ENCODE assay signal across 8 cellular contexts in the genomic region with DNA sequence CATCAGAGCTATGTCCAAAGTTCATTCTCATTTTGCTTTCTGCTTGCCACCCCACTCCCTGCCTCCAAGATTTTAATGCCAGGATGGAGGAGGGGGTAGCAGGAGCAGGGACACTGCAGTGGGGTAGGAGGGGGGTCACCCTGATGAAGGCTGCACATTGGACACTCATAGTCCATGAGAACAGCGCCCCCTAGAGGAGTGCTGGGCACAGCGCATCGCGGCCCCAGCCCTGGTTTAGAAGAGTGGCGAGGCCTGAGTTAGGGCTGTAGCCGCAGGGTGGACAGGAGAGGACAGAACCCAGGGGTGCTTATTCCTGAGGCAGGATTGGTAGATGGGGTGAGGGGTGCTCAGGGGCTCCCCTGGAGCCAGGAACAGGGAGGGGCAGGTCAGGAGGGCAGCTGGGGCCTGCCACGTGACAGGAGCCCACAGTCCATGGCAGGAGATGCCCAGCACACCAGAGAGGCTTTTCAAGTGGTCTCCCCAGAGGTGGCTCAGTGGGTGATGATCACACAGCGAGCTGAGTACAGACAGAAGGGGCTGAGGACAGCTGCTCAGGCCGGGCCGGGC.
DNase-seq lines count a peak whose midpoint lies in the region; ATAC-seq and TF ChIP-seq lines count a peak whose summit lies in the region.
"Had no signal": no experiment of that assay in that cellular context is flagged by ENCODE, and none has a peak within 500 bp of the region (broad histone marks: within the 10 kb centered on the region; RNA-seq: fewer than 3 reads in every experiment).

No MANE protein-coding gene starts in this region.

- intact Hi-C loops in naive thymus-derived CD4-positive, alpha-beta T cell (cut with micrococcal nuclease) = no loop called here

- no peaks in the 10 kb centered on the region for H3K36me3 ChIP-seq in naive thymus-derived CD4-positive, alpha-beta T cell (ENCODE audit: control insufficient read depth in 2 of 3, insufficient read depth in 3 of 3, low read length in 3 of 3)

- H3K27ac ChIP-seq in naive thymus-derived CD4-positive, alpha-beta T cell (ENCODE audit: low read depth, low read length) = no peak overlapping the region

- DNase-seq in NCI-H526 treated with DMSO at 0.1 percent for 48 hours (lab: John Stamatoyannopoulos, UW) (peak; percentile 1), astrocyte of the spinal cord (ENCODE audit: low read depth, low spot score) (no peak), NCI-H2081 treated with DMSO at 0.1 percent for 48 hours (lab: John Stamatoyannopoulos, UW) (no peak)
- peak in 1 of 9 donors; percentile 63 for DNase-seq in naive thymus-derived CD4-positive, alpha-beta T cell

- H3K4me3 ChIP-seq in astrocyte of the spinal cord (ENCODE audit: low read depth, low read length) = no peak overlapping the region
- H3K4me3 ChIP-seq in naive thymus-derived CD4-positive, alpha-beta T cell (ENCODE audit: low read length) = no peak overlapping the region
- H3K4me3 ChIP-seq: lung had no signal

- H3K4me1 ChIP-seq in naive thymus-derived CD4-positive, alpha-beta T cell (ENCODE audit: control insufficient read depth in 2 of 2, insufficient read depth in 2 of 2, low read length in 2 of 2) = no peaks in the 10 kb centered on the region

- no peaks in the 10 kb centered on the region for H3K36me3 Mint-ChIP-seq in naive thymus-derived CD4-positive, alpha-beta T cell
- H3K36me3 Mint-ChIP-seq in stimulated activated memory B cell treated with anti-CD40 and anti-IgM and Interleukin-4, amounts not matched to agents 10 μg/mL and 1 μg/mL and 100 μg/mL, for 72 hours = no peaks in the 10 kb centered on the region

- CTCF ChIA-PET in naive thymus-derived CD4-positive, alpha-beta T cell (lab: Charles Lee) = no interaction called here

- POLR2A ChIA-PET in naive thymus-derived CD4-positive, alpha-beta T cell (lab: Charles Lee) = no interaction called here

- no peaks in the 10 kb centered on the region for H3K27me3 ChIP-seq in naive thymus-derived CD4-positive, alpha-beta T cell (ENCODE audit: control insufficient read depth in 2 of 2, insufficient read depth in 2 of 2, low read length in 2 of 2)

- H3K4me1 Mint-ChIP-seq in naive thymus-derived CD4-positive, alpha-beta T cell = peaks cover 0 to 2% (median 0%) of the 10 kb centered on the region in 7 donors
- no peaks in the 10 kb centered on the region for H3K4me1 Mint-ChIP-seq in stimulated activated memory B cell treated with anti-CD40 and anti-IgM and Interleukin-4, amounts not matched to agents 10 μg/mL and 1 μg/mL and 100 μg/mL, for 72 hours

- in situ Hi-C loops in astrocyte of the spinal cord (cut with HindIII; ENCODE audit: low sequenced_read_pairs) = no loop called here

- ATAC-seq in naive thymus-derived CD4-positive, alpha-beta T cell = peak; percentile 55
- ATAC-seq in stimulated activated memory B cell treated with anti-CD40 and anti-IgM and Interleukin-4, amounts not matched to agents 10 μg/mL and 1 μg/mL and 100 μg/mL, for 72 hours = no peak
- ATAC-seq in HG03378 (IDR thresholded peaks at IDR 0.05; ENCODE audit: unreplicated experiment) = no peak

- peaks cover 0 to 11% (median 0%) of the 10 kb centered on the region in 11 donors for H3K9me3 Mint-ChIP-seq in naive thymus-derived CD4-positive, alpha-beta T cell
- no peaks in the 10 kb centered on the region for H3K9me3 Mint-ChIP-seq in stimulated activated memory B cell treated with anti-CD40 and anti-IgM and Interleukin-4, amounts not matched to agents 10 μg/mL and 1 μg/mL and 100 μg/mL, for 72 hours

- no peaks in the 10 kb centered on the region for H3K9me3 ChIP-seq in naive thymus-derived CD4-positive, alpha-beta T cell (ENCODE audit: control insufficient read depth in 2 of 3, low read length in 3 of 3)

- no peak overlapping the region for H3K27ac Mint-ChIP-seq in naive thymus-derived CD4-positive, alpha-beta T cell
- no peak overlapping the region for H3K27ac Mint-ChIP-seq in stimulated activated memory B cell treated with anti-CD40 and anti-IgM and Interleukin-4, amounts not matched to agents 10 μg/mL and 1 μg/mL and 100 μg/mL, for 72 hours

- H3K27me3 Mint-ChIP-seq in naive thymus-derived CD4-positive, alpha-beta T cell = peaks cover 0 to 10% (median under 1%) of the 10 kb centered on the region in 5 donors
- H3K27me3 Mint-ChIP-seq in stimulated activated memory B cell treated with anti-CD40 and anti-IgM and Interleukin-4, amounts not matched to agents 10 μg/mL and 1 μg/mL and 100 μg/mL, for 72 hours = peaks cover 61% of the 10 kb centered on the region

- H3K4me3 Mint-ChIP-seq in naive thymus-derived CD4-positive, alpha-beta T cell = no peak overlapping the region
- no peak overlapping the region for H3K4me3 Mint-ChIP-seq in stimulated activated memory B cell treated with anti-CD40 and anti-IgM and Interleukin-4, amounts not matched to agents 10 μg/mL and 1 μg/mL and 100 μg/mL, for 72 hours

- TF ChIP-seq CTCF in GM12874 (IDR thresholded peaks at IDR 0.05; ENCODE audit: insufficient read depth, low read depth, low read length) = peak; percentile 79
- peak; percentile 65 for TF ChIP-seq CTCF in astrocyte of the spinal cord (IDR thresholded peaks at IDR 0.05; ENCODE audit: low read depth, low read length)
